Comparison of ENCODE assay signal across 12 cellular contexts in genomic region chr1:54380285-54380882, GRCh38. TPM values are rescaled to one million over a fixed set of nuclear protein-coding genes. Genes with fewer than 3 reads are reported as not detected.
A peak's percentile ranks its signal among the peaks of the same experiment; 100 is the strongest.
DNase-seq lines count a peak whose midpoint lies in the region; ATAC-seq lines count a peak whose summit lies in the region.
"Had no signal": no experiment of that assay in that cellular context is flagged by ENCODE, and none has a peak within 500 bp of the region (broad histone marks: within the 10 kb centered on the region; RNA-seq: fewer than 3 reads in every experiment).

No MANE protein-coding gene starts in this region.

- no peaks in the 10 kb centered on the region for H3K27me3 Mint-ChIP-seq in central memory CD8-positive, alpha-beta T cell
- no peaks in the 10 kb centered on the region for H3K27me3 Mint-ChIP-seq in naive thymus-derived CD4-positive, alpha-beta T cell

- peaks cover 0 to 12% (median 5%) of the 10 kb centered on the region in 3 experiments for H3K36me3 ChIP-seq in naive thymus-derived CD4-positive, alpha-beta T cell (ENCODE audit: control insufficient read depth in 2 of 3, insufficient read depth in 3 of 3, low read length in 3 of 3)

- H3K4me1 ChIP-seq in naive thymus-derived CD4-positive, alpha-beta T cell (ENCODE audit: control insufficient read depth in 2 of 2, insufficient read depth in 2 of 2, low read length in 2 of 2) = peaks cover 10 to 25% of the 10 kb centered on the region in 2 donors

- peak overlapping the region; percentile 74 for H3K27ac Mint-ChIP-seq in central memory CD8-positive, alpha-beta T cell (ENCODE audit: low read depth)
- peak overlapping the region in 2 of 9 donors; percentile 8 to 16 for H3K27ac Mint-ChIP-seq in naive thymus-derived CD4-positive, alpha-beta T cell

- ATAC-seq in central memory CD8-positive, alpha-beta T cell (replicated peaks; ENCODE audit: extremely low read depth, poor library complexity, severe bottlenecking) = peak; percentile 36
- peak; percentile 47 for ATAC-seq in naive thymus-derived CD4-positive, alpha-beta T cell
- ATAC-seq in HG03025 (IDR thresholded peaks at IDR 0.05; ENCODE audit: low FRiP score, unreplicated experiment) = no peak
- no peak for ATAC-seq in GM19324 (IDR thresholded peaks at IDR 0.05; ENCODE audit: low FRiP score, unreplicated experiment)

- POLR2A ChIA-PET in naive thymus-derived CD4-positive, alpha-beta T cell (lab: Charles Lee) = no interaction called here

- H3K36me3 Mint-ChIP-seq in central memory CD8-positive, alpha-beta T cell (ENCODE audit: insufficient read depth) = peaks cover 18% of the 10 kb centered on the region
- H3K36me3 Mint-ChIP-seq in naive thymus-derived CD4-positive, alpha-beta T cell = peaks cover 0 to 18% (median 6%) of the 10 kb centered on the region in 5 donors

- DNase-seq in stimulated activated naive CD4-positive, alpha-beta T cell treated with Interleukin-2 at 50 U/mL for 16 hours (lab: John Stamatoyannopoulos, UW) = peak; percentile 9
- no peak for DNase-seq in stimulated activated naive CD4-positive, alpha-beta T cell (lab: John Stamatoyannopoulos, UW)
- DNase-seq in central memory CD8-positive, alpha-beta T cell (ENCODE audit: low spot score in 2 of 2) = peak in 1 of 2 donors; percentile 14
- no peak for DNase-seq in naive thymus-derived CD4-positive, alpha-beta T cell
- DNase-seq in SHP77 (lab: John Stamatoyannopoulos, UW) = no peak
- no peak for DNase-seq in DMS153 treated with DMSO at 0.1 percent for 48 hours (lab: John Stamatoyannopoulos, UW; ENCODE audit: unreplicated experiment)
- DNase-seq: amniotic stem cell, hippocampal formation, NCI-H524 had no signal

- H3K27ac ChIP-seq in naive thymus-derived CD4-positive, alpha-beta T cell (ENCODE audit: low read depth, low read length) = no peak overlapping the region
- H3K27ac ChIP-seq: HL-60 had no signal

- no peaks in the 10 kb centered on the region for H3K27me3 ChIP-seq in naive thymus-derived CD4-positive, alpha-beta T cell (ENCODE audit: control insufficient read depth in 2 of 2, insufficient read depth in 2 of 2, low read length in 2 of 2)

- H3K9me3 Mint-ChIP-seq in central memory CD8-positive, alpha-beta T cell = no peaks in the 10 kb centered on the region
- H3K9me3 Mint-ChIP-seq in naive thymus-derived CD4-positive, alpha-beta T cell = no peaks in the 10 kb centered on the region

- H3K4me1 Mint-ChIP-seq in central memory CD8-positive, alpha-beta T cell = peaks cover 64% of the 10 kb centered on the region
- peaks cover 51 to 87% (median 79%) of the 10 kb centered on the region in 7 donors for H3K4me1 Mint-ChIP-seq in naive thymus-derived CD4-positive, alpha-beta T cell

- no peak overlapping the region for H3K4me3 ChIP-seq in naive thymus-derived CD4-positive, alpha-beta T cell (ENCODE audit: low read length)

- CTCF ChIA-PET in naive thymus-derived CD4-positive, alpha-beta T cell (lab: Charles Lee) = interaction anchor here (0.6 kb wide), 1 partner anchor 17 kb away, joined by 5 read pairs; no protein-coding TSS in a partner anchor

- H3K4me3 Mint-ChIP-seq in central memory CD8-positive, alpha-beta T cell = peak overlapping the region; percentile 42
- H3K4me3 Mint-ChIP-seq in naive thymus-derived CD4-positive, alpha-beta T cell = peak overlapping the region in 1 of 10 donors; percentile 25

- H3K9me3 ChIP-seq in naive thymus-derived CD4-positive, alpha-beta T cell (ENCODE audit: control insufficient read depth in 2 of 3, low read length in 3 of 3) = no peaks in the 10 kb centered on the region

- intact Hi-C loops in naive thymus-derived CD4-positive, alpha-beta T cell (cut with micrococcal nuclease) = no loop called here

RNA-seq across cellular contexts. Expression of gene SSBP3, which starts 25.8 kb away (rescaled TPM):
- total RNA-seq in naive thymus-derived CD4-positive, alpha-beta T cell = 100 to 1,000 TPM in 2 of 5 experiments, 10 to 100 TPM in 3; 69.4 to 124 (median 98.1) TPM
- polyA plus RNA-seq in naive thymus-derived CD4-positive, alpha-beta T cell = 10 to 100 TPM; 19.4 to 21.3 TPM

Comparison
In these comparisons a context has a peak if more than half of its experiments do, and no peak if none do; other contexts are left out.
1. ATAC-seq: peak in central memory CD8-positive, alpha-beta T cell (single experiment) and naive thymus-derived CD4-positive, alpha-beta T cell (single experiment); none in HG03025 (single experiment) and GM19324 (single experiment).